Comparison of ENCODE assay signal across 8 cellular contexts in the genomic region with DNA sequence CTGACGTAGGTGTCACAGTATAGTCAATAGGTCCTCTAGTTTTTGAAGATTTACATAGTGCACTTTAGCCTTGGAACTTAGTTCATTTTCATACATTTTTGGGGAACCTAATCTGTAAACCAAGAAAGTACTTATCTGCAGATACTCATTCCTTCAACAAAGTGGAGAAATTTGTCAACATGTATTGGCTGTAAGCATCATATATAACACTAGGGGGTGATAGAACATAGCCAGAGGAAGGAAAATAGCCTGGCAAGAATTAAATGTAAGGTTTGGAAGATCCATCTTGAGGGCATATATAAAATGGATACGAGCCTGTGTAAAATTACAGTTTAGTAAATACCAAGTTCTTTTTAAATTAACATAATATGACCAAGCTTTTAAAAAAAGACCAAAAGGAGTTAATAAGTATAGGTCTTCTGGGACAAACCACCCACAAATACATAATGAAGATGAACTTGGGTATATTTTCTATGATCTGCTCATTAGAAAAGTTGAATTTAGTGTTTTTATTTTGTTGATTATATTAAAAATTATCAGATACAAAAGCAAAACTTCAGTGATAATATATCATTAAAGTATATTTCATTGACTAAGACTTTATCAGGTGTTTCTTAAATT. TPM values are rescaled to one million over a fixed set of nuclear protein-coding genes. Genes with fewer than 3 reads are reported as not detected.
A peak's percentile ranks its signal among the peaks of the same experiment; 100 is the strongest.
DNase-seq lines count a peak whose midpoint lies in the region; ATAC-seq and TF ChIP-seq lines count a peak whose summit lies in the region.

No MANE protein-coding gene starts in this region.

- CTCF ChIA-PET in Panc1 (lab: Charles Lee), result no interaction called here

- POLR2A ChIA-PET in Panc1 (lab: Charles Lee), result no interaction called here

- no peaks in the 10 kb centered on the region for H3K27me3 ChIP-seq in Panc1 (ENCODE audit: control insufficient read depth, insufficient read depth, low read length)

- H3K9me3 ChIP-seq in Panc1 (ENCODE audit: control insufficient read depth, insufficient read depth, low read depth, low read length), result no peaks in the 10 kb centered on the region

- H3K27ac Mint-ChIP-seq in progenitor cell of endocrine pancreas, result peak overlapping the region; percentile 50

- no peaks in the 10 kb centered on the region for H3K9me3 Mint-ChIP-seq in progenitor cell of endocrine pancreas (ENCODE audit: low read depth)

- TF ChIP-seq CTCF in Panc1 (IDR thresholded peaks at IDR 0.05) (peak; percentile 78; the same call in 1 of the 2 replicates), progenitor cell of endocrine pancreas (IDR thresholded peaks at IDR 0.05; ENCODE audit: unreplicated experiment) (peak; percentile 85)

- H3K27ac ChIP-seq in Panc1 (ENCODE audit: low read length), result no peak overlapping the region

- H3K4me1 ChIP-seq in Panc1 (ENCODE audit: control insufficient read depth, insufficient read depth, low read length), result no peaks in the 10 kb centered on the region

- H3K4me3 ChIP-seq in Panc1 (ENCODE audit: low read depth in 2 of 2, low read length in 2 of 2), result no peak overlapping the region

- H3K4me1 Mint-ChIP-seq in progenitor cell of endocrine pancreas (ENCODE audit: low read depth), result no peaks in the 10 kb centered on the region

- no peaks in the 10 kb centered on the region for H3K36me3 Mint-ChIP-seq in progenitor cell of endocrine pancreas (ENCODE audit: insufficient read depth)

- no TSS peak for BruUV-seq in Panc1 (replicated peaks; lab: Mats Ljungman, UMichigan)

- peak; percentile 25 for DNase-seq in DMS153 (lab: John Stamatoyannopoulos, UW)
- DNase-seq in KBM-7, result peak; percentile 75
- no peak for DNase-seq in Panc1 (ENCODE audit: low read depth, low spot score)
- DNase-seq in progenitor cell of endocrine pancreas (ENCODE audit: low spot score, unreplicated experiment), result no peak
- DNase-seq in activated gamma-delta T cell (lab: John Stamatoyannopoulos, UW), result no peak
- no peak for DNase-seq in activated CD4-positive, CD25-positive, alpha-beta regulatory T cell (lab: John Stamatoyannopoulos, UW)

- in situ Hi-C loops in KBM-7 (cut with MboI; ENCODE audit: low pct_unique_long_range_greater_than_20kb, low sequenced_read_pairs) (no loop called here), Panc1 (cut with HindIII; ENCODE audit: low pct_unique_long_range_greater_than_20kb, low sequenced_read_pairs) (no loop called here)

- H3K36me3 ChIP-seq in Panc1 (ENCODE audit: control insufficient read depth, insufficient read depth, low read length), result no peaks in the 10 kb centered on the region

- ATAC-seq in Panc1, result no peak
- peak; percentile 56 for ATAC-seq in esophagus mucosa
- ATAC-seq in HG03442 (IDR thresholded peaks at IDR 0.05; ENCODE audit: unreplicated experiment), result no peak

- intact Hi-C loops in Panc1 (cut with micrococcal nuclease; ENCODE audit: unreplicated experiment), result no loop called here

- no peaks in the 10 kb centered on the region for H3K27me3 Mint-ChIP-seq in progenitor cell of endocrine pancreas

- no peak overlapping the region for H3K4me3 Mint-ChIP-seq in progenitor cell of endocrine pancreas (ENCODE audit: low read depth)

RNA-seq across cellular contexts. Expression of a gene that starts 18.2 kb away (rescaled TPM):
- total RNA-seq in Panc1 (2021; ENCODE audit: unreplicated experiment), result 1,826 TPM
- polyA plus RNA-seq in Panc1 (2012; ENCODE audit: insufficient read length), result 2,589 TPM
- total RNA-seq in esophagus mucosa, result 2,683 TPM
- total RNA-seq in progenitor cell of endocrine pancreas, result 2,606 and 2,721 TPM in 2 replicates

Comparison
In these comparisons a context has a peak if more than half of its experiments do, and no peak if none do; other contexts are left out.
1. DNase-seq: peak in DMS153 (single experiment) and KBM-7 (single experiment); none in Panc1 (single experiment), progenitor cell of endocrine pancreas (single experiment), activated gamma-delta T cell (single experiment) and activated CD4-positive, CD25-positive, alpha-beta regulatory T cell (0 of 4).